In the genomic region with DNA sequence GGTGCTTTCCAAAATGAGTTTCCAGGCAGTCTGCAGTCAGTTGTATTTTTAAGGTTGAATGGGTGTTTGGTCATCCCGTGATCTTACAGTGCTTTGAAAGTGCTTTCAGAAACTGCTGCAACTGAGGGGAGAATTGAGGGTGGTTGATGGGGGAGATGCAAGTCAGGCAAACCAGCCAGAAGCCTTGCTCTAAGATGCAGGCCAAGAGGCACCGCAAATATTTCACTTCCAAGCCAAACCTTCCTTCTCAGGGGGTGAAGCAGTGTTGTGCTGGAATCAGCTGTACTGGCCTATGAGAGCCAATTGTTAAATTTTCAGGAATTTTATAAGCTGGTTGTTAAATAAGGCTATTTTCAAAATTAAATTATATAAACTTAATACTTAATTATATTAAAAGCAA, we compare ENCODE assay signal across 17 cellular contexts.
"Had no signal": no experiment of that assay in that cellular context is flagged by ENCODE, and none has a peak within 500 bp of the region (broad histone marks: within the 10 kb centered on the region; RNA-seq: fewer than 3 reads in every experiment).

No MANE protein-coding gene starts in this region.

- H3K4me3 ChIP-seq: colonic mucosa, gastroesophageal sphincter, right atrium auricular region, stomach, thoracic aorta, transverse colon had no signal

- ATAC-seq: gastroesophageal sphincter; naive thymus-derived CD4-positive, alpha-beta T cell had no signal

- H3K9me3 ChIP-seq: colonic mucosa, gastroesophageal sphincter, right atrium auricular region, stomach, thoracic aorta, transverse colon had no signal

- DNase-seq: colonic mucosa; dermis blood vessel endothelial cell; effector CD4-positive, alpha-beta T cell; foreskin fibroblast; immature natural killer cell; mesendoderm; naive thymus-derived CD4-positive, alpha-beta T cell; nephron progenitor cell; small intestine; stimulated activated CD4-positive, alpha-beta T cell treated with anti-CD3 and anti-CD28 coated beads, Interleukin-12 subunit alpha, Interleukin-12 subunit beta, amount 100 ng/mL, for 4 hours; stimulated activated naive CD4-positive, alpha-beta T cell; stomach; substantia nigra; transverse colon had no signal

- H3K36me3 ChIP-seq: colonic mucosa, gastroesophageal sphincter, right atrium auricular region, stomach, thoracic aorta, transverse colon had no signal

- H3K4me1 ChIP-seq: colonic mucosa, gastroesophageal sphincter, right atrium auricular region, stomach, transverse colon had no signal

- FAIRE-seq: small intestine had no signal

- H3K27me3 ChIP-seq: colonic mucosa, right atrium auricular region, transverse colon had no signal

- H3K27ac ChIP-seq: colonic mucosa, gastroesophageal sphincter, right atrium auricular region, stomach, thoracic aorta, transverse colon had no signal
